ENCODE assay signal across 6 cellular contexts in genomic region chr2:106514827-106515226, GRCh38. TPM values are rescaled to one million over a fixed set of nuclear protein-coding genes. Genes with fewer than 3 reads are reported as not detected.
"Had no signal": no experiment of that assay in that cellular context is flagged by ENCODE, and none has a peak within 500 bp of the region (broad histone marks: within the 10 kb centered on the region; RNA-seq: fewer than 3 reads in every experiment).

No MANE protein-coding gene starts in this region.

RNA-seq across cellular contexts. Expression of gene CD8B2, which starts 27.7 kb away (rescaled TPM):
- total RNA-seq: activated B cell treated with CpG ODN at 0.5 μM for 24 hours, dermis microvascular lymphatic vessel endothelial cell, endodermal cell, myocyte, T-helper 17 cell had no signal
- polyA plus RNA-seq: liver had no signal
